ENCODE assay signal across 8 cellular contexts in the genomic region with DNA sequence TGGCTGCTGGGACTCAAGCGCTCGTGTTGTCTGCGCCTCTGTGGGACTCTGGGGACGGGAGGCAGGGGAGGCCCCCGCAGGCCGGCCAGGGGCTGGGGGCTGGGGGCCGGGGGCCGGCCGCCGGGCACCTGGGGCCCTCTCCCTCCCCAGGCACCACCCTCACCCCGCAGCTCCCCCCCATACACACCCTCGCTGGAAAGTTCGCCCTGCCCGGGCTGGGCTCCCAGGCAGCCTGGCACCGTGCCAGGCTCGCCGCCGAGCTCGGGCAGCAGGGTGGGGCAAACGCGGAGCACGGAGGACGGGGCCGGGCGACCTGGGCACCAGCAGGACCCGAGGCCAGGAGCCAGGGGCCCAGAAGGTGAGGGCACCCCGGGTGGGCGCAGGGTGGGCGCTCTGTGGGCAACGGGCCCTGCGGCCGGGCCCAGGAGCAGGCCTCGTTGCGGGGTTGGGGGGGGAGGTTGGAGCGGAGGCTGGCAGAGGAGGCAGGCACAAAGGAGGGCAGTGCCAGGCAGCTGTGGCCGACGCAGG.
DNase-seq lines count a peak whose midpoint lies in the region; ATAC-seq lines count a peak whose summit lies in the region.

No MANE protein-coding gene starts in this region.

- peak overlapping the region; percentile 87 to 97 (median 90) for H3K4me3 Mint-ChIP-seq in CD4-positive, alpha-beta memory T cell
- peak overlapping the region; percentile 94 for H3K4me3 Mint-ChIP-seq in dendritic cell treated with granulocyte-macrophage colony-stimulating factor and Interleukin-4, amounts not matched to agents 40 ng/mL and 50 ng/mL, for 4 days

- H3K9me3 ChIP-seq in CD4-positive, alpha-beta memory T cell (ENCODE audit: control insufficient read depth in 1 of 2, low read length in 2 of 2): no peaks in the 10 kb centered on the region

- H3K27me3 ChIP-seq in CD4-positive, alpha-beta memory T cell (ENCODE audit: insufficient read depth, low read length): no peaks in the 10 kb centered on the region

- intact Hi-C loops in CD4-positive, alpha-beta memory T cell (cut with micrococcal nuclease): loop anchor here (1.0 to 2.0 kb wide), 3 partner anchors 15 to 40 kb away; no protein-coding TSS in a partner anchor
- intact Hi-C loops in dendritic cell treated with granulocyte-macrophage colony-stimulating factor and Interleukin-4, amounts not matched to agents 40 ng/mL and 50 ng/mL, for 4 days (cut with micrococcal nuclease): loop anchor here (2.0 kb wide), 1 partner anchor 15 kb away; no protein-coding TSS in a partner anchor

- H3K9me3 Mint-ChIP-seq in CD4-positive, alpha-beta memory T cell: no peaks in the 10 kb centered on the region
- H3K9me3 Mint-ChIP-seq in dendritic cell treated with granulocyte-macrophage colony-stimulating factor and Interleukin-4, amounts not matched to agents 40 ng/mL and 50 ng/mL, for 4 days: no peaks in the 10 kb centered on the region

- peak; percentile 66 to 74 (median 68) for DNase-seq in CD4-positive, alpha-beta memory T cell
- DNase-seq in Jurkat, Clone E6-1 (ENCODE audit: low read depth, low spot score): no peak
- DNase-seq in activated CD4-positive, alpha-beta T cell treated with anti-CD3 and anti-CD28 coated beads for 4 hours: peak; percentile 41 to 65
- DNase-seq in lung microvascular endothelial cell (ENCODE audit: low read depth in 2 of 2) (peak; percentile 68 to 84), substantia nigra (lab: John Stamatoyannopoulos, UW) (peak in 40 of 49 donors; percentile 55 to 98 (median 86)), dedifferentiated amniotic fluid mesenchymal stem cell (ENCODE audit: extremely low spot score) (no peak)

- H3K4me1 ChIP-seq in CD4-positive, alpha-beta memory T cell (ENCODE audit: insufficient read depth, low read length): peaks cover 71% of the 10 kb centered on the region

- peak overlapping the region; percentile 82 for H3K27ac ChIP-seq in CD4-positive, alpha-beta memory T cell (ENCODE audit: low read depth, low read length)
- peak overlapping the region; percentile 100 for H3K27ac ChIP-seq in substantia nigra (ENCODE audit: low read depth, low read length, poor library complexity, severe bottlenecking)

- H3K36me3 ChIP-seq in CD4-positive, alpha-beta memory T cell (ENCODE audit: insufficient read depth, low read length): no peaks in the 10 kb centered on the region

- ATAC-seq in GM21423 (IDR thresholded peaks at IDR 0.05; ENCODE audit: unreplicated experiment): no peak

- peaks cover 12 to 69% (median 46%) of the 10 kb centered on the region in 4 donors for H3K4me1 Mint-ChIP-seq in CD4-positive, alpha-beta memory T cell
- H3K4me1 Mint-ChIP-seq in dendritic cell treated with granulocyte-macrophage colony-stimulating factor and Interleukin-4, amounts not matched to agents 40 ng/mL and 50 ng/mL, for 4 days (ENCODE audit: low read depth): peaks cover 72% of the 10 kb centered on the region

- H3K27me3 Mint-ChIP-seq in CD4-positive, alpha-beta memory T cell: no peaks in the 10 kb centered on the region
- H3K27me3 Mint-ChIP-seq in dendritic cell treated with granulocyte-macrophage colony-stimulating factor and Interleukin-4, amounts not matched to agents 40 ng/mL and 50 ng/mL, for 4 days: no peaks in the 10 kb centered on the region

- H3K4me3 ChIP-seq in CD4-positive, alpha-beta memory T cell (ENCODE audit: low read length in 2 of 2): peak overlapping the region in 1 of 2 donors; percentile 66
- H3K4me3 ChIP-seq in Jurkat, Clone E6-1 (ENCODE audit: low read length): peak overlapping the region; percentile 57

- H3K36me3 Mint-ChIP-seq in CD4-positive, alpha-beta memory T cell: peaks cover 0 to 4% of the 10 kb centered on the region in 2 donors
- H3K36me3 Mint-ChIP-seq in dendritic cell treated with granulocyte-macrophage colony-stimulating factor and Interleukin-4, amounts not matched to agents 40 ng/mL and 50 ng/mL, for 4 days (ENCODE audit: low read depth): peaks cover 55% of the 10 kb centered on the region

- peak overlapping the region; percentile 89 to 99 (median 94) for H3K27ac Mint-ChIP-seq in CD4-positive, alpha-beta memory T cell
- peak overlapping the region; percentile 96 for H3K27ac Mint-ChIP-seq in dendritic cell treated with granulocyte-macrophage colony-stimulating factor and Interleukin-4, amounts not matched to agents 40 ng/mL and 50 ng/mL, for 4 days

- CTCF ChIA-PET in CD4-positive, alpha-beta memory T cell (lab: Charles Lee; ENCODE audit: partially characterized antibody): interaction anchor here (1.6 to 2.9 kb wide), 3 partner anchors 15 to 47 kb away, joined by 4 to 15 read pairs (median 4); no protein-coding TSS in a partner anchor

- POLR2A ChIA-PET in CD4-positive, alpha-beta memory T cell (lab: Charles Lee; ENCODE audit: partially characterized antibody): interaction anchor here (0.7 to 6.8 kb wide), 14 partner anchors 10 to 1368 kb away, joined by 3 to 123 read pairs (median 6); a partner anchor contains a TSS

Comparison
In these comparisons a context has a peak if more than half of its experiments do, and no peak if none do; other contexts are left out.
1. DNase-seq: peak in CD4-positive, alpha-beta memory T cell (5 of 5), activated CD4-positive, alpha-beta T cell treated with anti-CD3 and anti-CD28 coated beads for 4 hours (2 of 2), lung microvascular endothelial cell (2 of 2) and substantia nigra (40 of 49); none in Jurkat, Clone E6-1 (single experiment) and dedifferentiated amniotic fluid mesenchymal stem cell (single experiment).